ENCODE assay signal across 15 cellular contexts in genomic region chr10:87089746-87090145, GRCh38.
"Had no signal": no experiment of that assay in that cellular context is flagged by ENCODE, and none has a peak within 500 bp of the region (broad histone marks: within the 10 kb centered on the region; RNA-seq: fewer than 3 reads in every experiment).

No MANE protein-coding gene starts in this region.

- H3K4me3 ChIP-seq: gastroesophageal sphincter, left ventricle myocardium inferior, neural progenitor cell, ovary, thyroid gland, uterus had no signal

- FAIRE-seq: keratinocyte had no signal

- H3K9me3 Mint-ChIP-seq: neural progenitor cell; T-helper 1 cell treated with Interleukin-12 subunit alpha and Interleukin-12 subunit beta and Interleukin-4 antibody, amounts not matched to agents 30 μg/mL and 1 μg/mL, for 36 hours had no signal

- H3K36me3 ChIP-seq: ovary, thyroid gland, uterus had no signal

- H3K27ac ChIP-seq: gastroesophageal sphincter, left ventricle myocardium inferior, neural progenitor cell, ovary, uterus had no signal

- DNase-seq: activated CD4-positive, alpha-beta T cell treated with anti-CD3 and anti-CD28 coated beads, Interleukin-2, amount 50 U/mL, for 4 hours; activated CD4-positive, CD25-positive, alpha-beta regulatory T cell treated with anti-CD3 and anti-CD28 coated beads, Interleukin-2, amount 50 U/mL, for 72 hours; activated gamma-delta T cell; activated T-cell treated with anti-CD3 and anti-CD28 coated beads, Interleukin-2, amount 50 U/mL, for 1 hour; left ventricle myocardium inferior; ovary; stimulated activated CD4-positive, alpha-beta T cell treated with anti-CD3 and anti-CD28 coated beads, Interleukin-4, amount 100 ng/mL, for 1 hour; stimulated activated CD8-positive, alpha-beta memory T cell treated with anti-CD3 and anti-CD28 coated beads, Interleukin-4, amount 100 ng/mL, for 48 hours; uterus had no signal

- H3K9me3 ChIP-seq: gastroesophageal sphincter, left ventricle myocardium inferior, ovary, thyroid gland, uterus had no signal

- H3K27me3 Mint-ChIP-seq: activated naive CD8-positive, alpha-beta T cell had no signal

- H3K27me3 ChIP-seq: gastroesophageal sphincter, neural progenitor cell, ovary, thyroid gland, uterus had no signal

- H3K4me3 Mint-ChIP-seq: activated naive CD8-positive, alpha-beta T cell; neural progenitor cell; T-helper 1 cell treated with Interleukin-12 subunit alpha and Interleukin-12 subunit beta and Interleukin-4 antibody, amounts not matched to agents 30 μg/mL and 1 μg/mL, for 36 hours had no signal

- H3K27ac Mint-ChIP-seq: activated naive CD8-positive, alpha-beta T cell; neural progenitor cell; T-helper 1 cell treated with Interleukin-12 subunit alpha and Interleukin-12 subunit beta and Interleukin-4 antibody, amounts not matched to agents 30 μg/mL and 1 μg/mL, for 36 hours had no signal

- H2AFZ ChIP-seq: neural progenitor cell had no signal

- ATAC-seq: gastroesophageal sphincter had no signal
